Comparison of ENCODE assay signal across 13 cellular contexts in genomic region chr15:44033894-44034293, GRCh38.
DNase-seq lines count a peak whose midpoint lies in the region; TF ChIP-seq lines count a peak whose summit lies in the region.
"Had no signal": no experiment of that assay in that cellular context is flagged by ENCODE, and none has a peak within 500 bp of the region (broad histone marks: within the 10 kb centered on the region; RNA-seq: fewer than 3 reads in every experiment).

No MANE protein-coding gene starts in this region.

- H3K4me3 ChIP-seq in astrocyte of the spinal cord (ENCODE audit: low read depth, low read length), result no peak overlapping the region
- H3K4me3 ChIP-seq: BLaER1 treated with 17β-estradiol and CSF1 and Interleukin-3, amounts not matched to agents 10 nM and 100 nM had no signal

- peak; percentile 2 for TF ChIP-seq CTCF in astrocyte of the spinal cord (IDR thresholded peaks at IDR 0.05; ENCODE audit: low read depth, low read length)

- in situ Hi-C loops in ACHN (cut with HindIII; ENCODE audit: low pct_ligation_motif_present, low pct_unique_long_range_greater_than_20kb, low sequenced_read_pairs), result no loop called here
- in situ Hi-C loops in astrocyte of the spinal cord (cut with HindIII; ENCODE audit: low sequenced_read_pairs), result no loop called here

- DNase-seq in ACHN (peak; percentile 44), HT-29 (ENCODE audit: low spot score) (peak; percentile 40), astrocyte of the spinal cord (ENCODE audit: low read depth, low spot score) (peak; percentile 74), kidney glomerular epithelial cell (lab: John Stamatoyannopoulos, UW) (peak; percentile 84), SIG-M5 (lab: John Stamatoyannopoulos, UW) (no peak), DMS79 (lab: John Stamatoyannopoulos, UW) (no peak), NCI-H524 treated with DMSO at 0.1 percent for 48 hours (lab: John Stamatoyannopoulos, UW) (no peak)
- DNase-seq in activated CD4-positive, alpha-beta T cell treated with anti-CD3 and anti-CD28 coated beads for 48 hours, result no peak
- DNase-seq: activated CD8-positive, alpha-beta T cell treated with anti-CD3 and anti-CD28 coated beads, Interleukin-2, amount 10 ng/mL, durations not matched to agents 7 days and 5 days; NCI-H774; stimulated activated CD4-positive, alpha-beta T cell treated with anti-CD3 and anti-CD28 coated beads, Interleukin-1b, Interleukin-23, amount 100 ng/mL, for 48 hours; stimulated activated naive B cell treated with anti-CD40 and anti-IgM and Interleukin-4, amounts not matched to agents 10 μg/mL and 1 μg/mL and 100 μg/mL, for 72 hours had no signal

Comparison
In these comparisons a context has a peak if more than half of its experiments do, and no peak if none do; other contexts are left out.
1. DNase-seq: peak in ACHN (single experiment), HT-29 (single experiment), astrocyte of the spinal cord (single experiment) and kidney glomerular epithelial cell (single experiment); none in SIG-M5 (single experiment), DMS79 (single experiment), activated CD4-positive, alpha-beta T cell treated with anti-CD3 and anti-CD28 coated beads for 48 hours (single experiment) and NCI-H524 treated with DMSO at 0.1 percent for 48 hours (single experiment).